ENCODE assay signal across 18 cellular contexts in genomic region chr3:127482216-127483004, GRCh38.
DNase-seq lines count a peak whose midpoint lies in the region; ATAC-seq and TF ChIP-seq lines count a peak whose summit lies in the region.
"Had no signal": no experiment of that assay in that cellular context is flagged by ENCODE, and none has a peak within 500 bp of the region (broad histone marks: within the 10 kb centered on the region; RNA-seq: fewer than 3 reads in every experiment).

No MANE protein-coding gene starts in this region.

- no peaks in the 10 kb centered on the region for H3K9me3 Mint-ChIP-seq in activated naive CD8-positive, alpha-beta T cell treated with anti-CD3 and anti-CD28 coated beads, Interleukin-2, amount 10 ng/mL, durations not matched to agents 7 days and 5 days
- H3K9me3 Mint-ChIP-seq in activated naive CD8-positive, alpha-beta T cell treated with anti-CD3 and anti-CD28 coated beads for 36 hours: no peaks in the 10 kb centered on the region
- H3K9me3 Mint-ChIP-seq: activated CD4-positive, alpha-beta memory T cell treated with anti-CD3 and anti-CD28 coated beads, Interleukin-2, amount 10 ng/mL, durations not matched to agents 7 days and 5 days; activated naive CD4-positive, alpha-beta T cell treated with anti-CD3 and anti-CD28 coated beads, Interleukin-2, amount 50 U/mL, for 72 hours; natural killer cell had no signal

- H3K36me3 ChIP-seq in esophagus muscularis mucosa: no peaks in the 10 kb centered on the region
- H3K36me3 ChIP-seq: transverse colon had no signal

- no peak for ATAC-seq in activated naive CD8-positive, alpha-beta T cell treated with anti-CD3 and anti-CD28 coated beads, Interleukin-2, amount 10 ng/mL, durations not matched to agents 7 days and 5 days (ENCODE audit: low read depth)
- ATAC-seq in GM18498 (IDR thresholded peaks at IDR 0.05; ENCODE audit: unreplicated experiment): no peak
- ATAC-seq in HG02970 (IDR thresholded peaks at IDR 0.05; ENCODE audit: low FRiP score, unreplicated experiment): no peak
- ATAC-seq: activated naive CD4-positive, alpha-beta T cell treated with anti-CD3 and anti-CD28 coated beads, Interleukin-2, amount 50 U/mL, for 72 hours; natural killer cell had no signal

- intact Hi-C loops in esophagus muscularis mucosa (cut with DNase I): no loop called here

- H3K27me3 Mint-ChIP-seq in activated naive CD8-positive, alpha-beta T cell treated with anti-CD3 and anti-CD28 coated beads, Interleukin-2, amount 10 ng/mL, durations not matched to agents 7 days and 5 days: peaks cover 46% of the 10 kb centered on the region
- H3K27me3 Mint-ChIP-seq in activated naive CD8-positive, alpha-beta T cell treated with anti-CD3 and anti-CD28 coated beads for 36 hours: peaks cover 16% of the 10 kb centered on the region

- 86% methylated on average over 14 of the region's 14 CpGs for WGBS in esophagus muscularis mucosa

- H3K4me1 Mint-ChIP-seq in activated naive CD8-positive, alpha-beta T cell treated with anti-CD3 and anti-CD28 coated beads, Interleukin-2, amount 10 ng/mL, durations not matched to agents 7 days and 5 days: peaks cover 15% of the 10 kb centered on the region
- H3K4me1 Mint-ChIP-seq in activated naive CD8-positive, alpha-beta T cell treated with anti-CD3 and anti-CD28 coated beads for 36 hours: peaks cover 20% of the 10 kb centered on the region

- no peak for TF ChIP-seq EP300 in esophagus muscularis mucosa (IDR thresholded peaks at IDR 0.05)

- no peaks in the 10 kb centered on the region for H3K9me3 ChIP-seq in esophagus muscularis mucosa
- H3K9me3 ChIP-seq: transverse colon had no signal

- TF ChIP-seq CTCF in foreskin fibroblast (IDR thresholded peaks at IDR 0.05; ENCODE audit: low read depth, low read length) (no peak), esophagus muscularis mucosa (IDR thresholded peaks at IDR 0.05) (no peak)

- H3K27ac ChIP-seq in esophagus muscularis mucosa (replicated peaks in 1 of 4): no peak overlapping the region
- H3K27ac ChIP-seq: KMS-11, PC-9, transverse colon had no signal

- H3K4me1 ChIP-seq in esophagus muscularis mucosa: no peaks in the 10 kb centered on the region
- H3K4me1 ChIP-seq: transverse colon had no signal

- no peak overlapping the region for H3K4me3 Mint-ChIP-seq in activated naive CD8-positive, alpha-beta T cell treated with anti-CD3 and anti-CD28 coated beads, Interleukin-2, amount 10 ng/mL, durations not matched to agents 7 days and 5 days
- no peak overlapping the region for H3K4me3 Mint-ChIP-seq in activated naive CD8-positive, alpha-beta T cell treated with anti-CD3 and anti-CD28 coated beads for 36 hours
- H3K4me3 Mint-ChIP-seq: activated CD4-positive, alpha-beta memory T cell treated with anti-CD3 and anti-CD28 coated beads, Interleukin-2, amount 10 ng/mL, durations not matched to agents 7 days and 5 days; natural killer cell had no signal

- H3K4me3 ChIP-seq in foreskin fibroblast (ENCODE audit: low read depth in 1 of 2, low read length in 2 of 2): no peak overlapping the region
- H3K4me3 ChIP-seq in esophagus muscularis mucosa: no peak overlapping the region
- H3K4me3 ChIP-seq: PC-9, transverse colon had no signal

- peaks cover 0 to 30% (median 0%) of the 10 kb centered on the region in 4 donors for H3K27me3 ChIP-seq in esophagus muscularis mucosa
- H3K27me3 ChIP-seq: transverse colon had no signal

- POLR2A ChIA-PET in activated naive CD8-positive, alpha-beta T cell treated with anti-CD3 and anti-CD28 coated beads, Interleukin-2, amount 10 ng/mL, durations not matched to agents 7 days and 5 days (lab: Charles Lee): no interaction called here

- H3K36me3 Mint-ChIP-seq in activated naive CD8-positive, alpha-beta T cell treated with anti-CD3 and anti-CD28 coated beads, Interleukin-2, amount 10 ng/mL, durations not matched to agents 7 days and 5 days: no peaks in the 10 kb centered on the region
- no peaks in the 10 kb centered on the region for H3K36me3 Mint-ChIP-seq in activated naive CD8-positive, alpha-beta T cell treated with anti-CD3 and anti-CD28 coated beads for 36 hours
- H3K36me3 Mint-ChIP-seq: activated naive CD4-positive, alpha-beta T cell treated with anti-CD3 and anti-CD28 coated beads, Interleukin-2, amount 50 U/mL, for 72 hours; natural killer cell had no signal

- DNase-seq in activated naive CD8-positive, alpha-beta T cell treated with anti-CD3 and anti-CD28 coated beads, Interleukin-2, amount 10 ng/mL, durations not matched to agents 7 days and 5 days: peak; percentile 8
- DNase-seq in activated naive CD8-positive, alpha-beta T cell treated with anti-CD3 and anti-CD28 coated beads for 36 hours: no peak
- peak; percentile 16 for DNase-seq in RPMI8226
- DNase-seq in foreskin fibroblast: peak; percentile 12 to 32
- DNase-seq in ureter (ENCODE audit: low spot score): peak; percentile 32
- DNase-seq in esophagus muscularis mucosa (ENCODE audit: extremely low spot score): no peak
- DNase-seq: activated CD4-positive, alpha-beta memory T cell treated with anti-CD3 and anti-CD28 coated beads, Interleukin-2, amount 10 ng/mL, durations not matched to agents 7 days and 5 days; caudate nucleus; mammary epithelial cell; natural killer cell; NCI-H187; NCI-H526; PC-9; transverse colon had no signal

- H3K27ac Mint-ChIP-seq in activated naive CD8-positive, alpha-beta T cell treated with anti-CD3 and anti-CD28 coated beads, Interleukin-2, amount 10 ng/mL, durations not matched to agents 7 days and 5 days: no peak overlapping the region
- no peak overlapping the region for H3K27ac Mint-ChIP-seq in activated naive CD8-positive, alpha-beta T cell treated with anti-CD3 and anti-CD28 coated beads for 36 hours
- H3K27ac Mint-ChIP-seq: activated CD4-positive, alpha-beta memory T cell treated with anti-CD3 and anti-CD28 coated beads, Interleukin-2, amount 10 ng/mL, durations not matched to agents 7 days and 5 days; natural killer cell had no signal

- TF ChIP-seq POLR2A in esophagus muscularis mucosa (IDR thresholded peaks at IDR 0.05; ENCODE audit: low read depth): no peak

Comparison
In these comparisons a context has a peak if more than half of its experiments do, and no peak if none do; other contexts are left out.
1. DNase-seq: peak in activated naive CD8-positive, alpha-beta T cell treated with anti-CD3 and anti-CD28 coated beads, Interleukin-2, amount 10 ng/mL, durations not matched to agents 7 days and 5 days (single experiment), RPMI8226 (single experiment), foreskin fibroblast (2 of 2) and ureter (single experiment); none in activated naive CD8-positive, alpha-beta T cell treated with anti-CD3 and anti-CD28 coated beads for 36 hours (single experiment) and esophagus muscularis mucosa (single experiment).